Comparison of ENCODE assay signal across 8 cellular contexts in genomic region chr19:16185925-16186234, GRCh38. TPM values are rescaled to one million over a fixed set of nuclear protein-coding genes. Genes with fewer than 3 reads are reported as not detected.
DNase-seq lines count a peak whose midpoint lies in the region; ATAC-seq, FAIRE-seq and TF ChIP-seq lines count a peak whose summit lies in the region.

No MANE protein-coding gene starts in this region.

- peaks cover 10% of the 10 kb centered on the region for H3K36me3 Mint-ChIP-seq in chondrocyte (ENCODE audit: low read depth)

- H3K4me1 ChIP-seq in muscle layer of colon (ENCODE audit: insufficient read depth, low read length), result peaks cover 12% of the 10 kb centered on the region

- H3K27ac Mint-ChIP-seq in chondrocyte (ENCODE audit: unreplicated experiment), result peak overlapping the region; percentile 96

- no peaks in the 10 kb centered on the region for H3K9me3 ChIP-seq in muscle layer of colon (ENCODE audit: low read length)

- no peak for FAIRE-seq in frontal cortex (lab: Jason Lieb, UNC)

- H3K27me3 ChIP-seq in muscle layer of colon (ENCODE audit: control insufficient read depth in 1 of 2, insufficient read depth in 2 of 2, low read length in 2 of 2), result no peaks in the 10 kb centered on the region

- H3K4me3 ChIP-seq in muscle layer of colon (ENCODE audit: low read depth in 1 of 2, low read length in 2 of 2), result peak overlapping the region; percentile 73 to 90

- H3K27me3 Mint-ChIP-seq in chondrocyte (ENCODE audit: low read depth), result no peaks in the 10 kb centered on the region

- in situ Hi-C loops in GM13976 (cut with MboI; ENCODE audit: low sequenced_read_pairs, unreplicated experiment), result loop anchor here (25.0 kb wide), 1 partner anchor 549 kb away; the partner anchor contains the start of gene CYP4F3

- no peak for ATAC-seq in GM18858 (IDR thresholded peaks at IDR 0.05; ENCODE audit: unreplicated experiment)

- H3K4me3 Mint-ChIP-seq in chondrocyte (ENCODE audit: unreplicated experiment), result peak overlapping the region; percentile 94

- DNase-seq in GM13976 (ENCODE audit: low spot score) (peak; percentile 62), NOMO-1 treated with dmso at 0.1 percent for 144 hours (lab: John Stamatoyannopoulos, UW; ENCODE audit: unreplicated experiment) (peak; percentile 19), chondrocyte (ENCODE audit: low spot score) (no peak), occipital lobe (lab: John Stamatoyannopoulos, UW) (no peak), frontal cortex (ENCODE audit: low spot score in 2 of 2) (no peak)
- no peak for DNase-seq in activated effector memory CD4-positive, alpha-beta T cell treated with anti-CD3 and anti-CD28 coated beads, Interleukin-2, amount 50 U/mL, for 16 hours

- H3K4me1 Mint-ChIP-seq in chondrocyte (ENCODE audit: low read depth), result peaks cover 29% of the 10 kb centered on the region

- peak overlapping the region; percentile 90 for H3K27ac ChIP-seq in muscle layer of colon (ENCODE audit: low read depth, low read length)

- TF ChIP-seq CTCF in GM13976 (IDR thresholded peaks at IDR 0.05; ENCODE audit: borderline replicate concordance, control extremely low read depth, extremely low read depth, insufficient read depth, missing control alignments) (peak; percentile 61), chondrocyte (IDR thresholded peaks at IDR 0.05) (peak; percentile 80)

- peak overlapping the region; percentile 89 for H3K9ac ChIP-seq in muscle layer of colon (ENCODE audit: low read length)

- peaks cover 18% of the 10 kb centered on the region for H3K36me3 ChIP-seq in muscle layer of colon (ENCODE audit: insufficient read depth, low read length)

- H3K9me3 Mint-ChIP-seq in chondrocyte (ENCODE audit: low read depth), result no peaks in the 10 kb centered on the region

RNA-seq across cellular contexts. Expression of gene FAM32A, which starts 0.7 kb away (rescaled TPM):
- 64.9 to 72.4 TPM (median 68.6 TPM) in 3 replicates for total RNA-seq in chondrocyte
- 89.1 TPM for total RNA-seq in occipital lobe
- total RNA-seq in frontal cortex, result 122 TPM

RNA-seq across cellular contexts. Expression of gene AP1M1, which starts 11.8 kb away (rescaled TPM):
- total RNA-seq in chondrocyte, result 78.3 to 91.2 TPM (median 81.8 TPM) in 3 replicates
- total RNA-seq in occipital lobe, result 42.9 TPM
- total RNA-seq in frontal cortex, result 28.1 TPM

RNA-seq across cellular contexts. Expression of gene CIB3, which starts 12.6 kb away (rescaled TPM):
- not detected in 3 replicates for total RNA-seq in chondrocyte
- not detected for total RNA-seq in occipital lobe
- total RNA-seq in frontal cortex, result not detected

RNA-seq across cellular contexts. Expression of gene HSH2D, which starts 42.4 kb away (rescaled TPM):
- total RNA-seq in chondrocyte (not detected in 3 replicates), occipital lobe (not detected), frontal cortex (under 0.01 TPM)

Comparison
In these comparisons a context has a peak if more than half of its experiments do, and no peak if none do; other contexts are left out.
1. DNase-seq: peak in GM13976 (single experiment) and NOMO-1 treated with dmso at 0.1 percent for 144 hours (single experiment); none in chondrocyte (single experiment), occipital lobe (single experiment), activated effector memory CD4-positive, alpha-beta T cell treated with anti-CD3 and anti-CD28 coated beads, Interleukin-2, amount 50 U/mL, for 16 hours (single experiment) and frontal cortex (0 of 2).